In the genomic region with DNA sequence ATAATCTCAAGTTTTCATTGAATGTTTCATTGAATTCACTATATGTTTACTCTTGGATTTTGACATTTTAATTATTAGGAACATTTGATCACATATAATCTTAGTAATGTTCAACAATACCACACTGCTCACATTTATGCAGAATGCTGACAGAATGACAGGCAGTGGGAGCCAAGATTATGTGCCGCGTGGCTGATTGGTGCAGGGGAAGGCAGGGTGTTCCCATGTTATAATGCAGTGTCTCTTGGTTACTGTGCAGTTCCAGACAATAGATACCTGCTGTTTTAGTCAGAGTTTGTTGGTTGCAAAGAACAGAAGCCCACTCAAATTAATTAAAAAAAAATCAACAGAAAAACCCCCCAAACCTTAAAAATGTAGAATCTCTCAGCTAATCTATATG, we compare ENCODE assay signal across 15 cellular contexts. TPM values are rescaled to one million over a fixed set of nuclear protein-coding genes. Genes with fewer than 3 reads are reported as not detected.
A peak's percentile ranks its signal among the peaks of the same experiment; 100 is the strongest.
DNase-seq lines count a peak whose midpoint lies in the region; ATAC-seq, FAIRE-seq and TF ChIP-seq lines count a peak whose summit lies in the region.
"Had no signal": no experiment of that assay in that cellular context is flagged by ENCODE, and none has a peak within 500 bp of the region (broad histone marks: within the 10 kb centered on the region; RNA-seq: fewer than 3 reads in every experiment).

No MANE protein-coding gene starts in this region.

- H3K27me3 ChIP-seq in heart left ventricle (peaks cover 0 to 3% (median 0%) of the 10 kb centered on the region in 9 donors), right cardiac atrium (ENCODE audit: control insufficient read depth, insufficient read depth) (no peaks in the 10 kb centered on the region), pancreas (no peaks in the 10 kb centered on the region)
- H3K27me3 ChIP-seq: BLaER1 treated with 17β-estradiol and CSF1 and Interleukin-3, amounts not matched to agents 10 nM and 100 nM had no signal

- H3K4me3 ChIP-seq in heart left ventricle: no peak overlapping the region
- H3K4me3 ChIP-seq in right cardiac atrium (ENCODE audit: low read length): no peak overlapping the region
- H3K4me3 ChIP-seq in pancreas: no peak overlapping the region
- H3K4me3 ChIP-seq: BLaER1 treated with 17β-estradiol and CSF1 and Interleukin-3, amounts not matched to agents 10 nM and 100 nM had no signal

- H3K36me3 ChIP-seq in heart left ventricle (no peaks in the 10 kb centered on the region), pancreas (no peaks in the 10 kb centered on the region)
- H3K36me3 ChIP-seq: BLaER1 treated with 17β-estradiol and CSF1 and Interleukin-3, amounts not matched to agents 10 nM and 100 nM had no signal

- WGBS in heart left ventricle, 4 donors: 74 to 92% (median 83%) methylated on average over 2 of the region's 2 CpGs
- 80% methylated on average over 2 of the region's 2 CpGs for WGBS in right cardiac atrium
- WGBS in pancreas, 2 donors: 52 to 58% methylated on average over 2 of the region's 2 CpGs

- no peaks in the 10 kb centered on the region for H3K4me1 Mint-ChIP-seq in immature natural killer cell
- H3K4me1 Mint-ChIP-seq: CD4-positive, CD25-positive, alpha-beta regulatory T cell had no signal

- H3K27ac Mint-ChIP-seq in immature natural killer cell: no peak overlapping the region
- H3K27ac Mint-ChIP-seq: CD4-positive, CD25-positive, alpha-beta regulatory T cell had no signal

- no peak for TF ChIP-seq POLR2A in heart left ventricle (IDR thresholded peaks at IDR 0.05)

- no peak for FAIRE-seq in pancreas (lab: Jason Lieb, UNC)
- FAIRE-seq: H54 had no signal

- H3K4me1 ChIP-seq in heart left ventricle (peaks cover 0 to 5% (median 0%) of the 10 kb centered on the region in 12 donors), right cardiac atrium (ENCODE audit: control insufficient read depth, insufficient read depth, low read length) (no peaks in the 10 kb centered on the region), pancreas (peaks cover 10 to 22% (median 14%) of the 10 kb centered on the region in 3 donors)
- H3K4me1 ChIP-seq: BLaER1 treated with 17β-estradiol and CSF1 and Interleukin-3, amounts not matched to agents 10 nM and 100 nM had no signal

- no peak overlapping the region for H3K4me3 Mint-ChIP-seq in immature natural killer cell
- H3K4me3 Mint-ChIP-seq: CD4-positive, CD25-positive, alpha-beta regulatory T cell had no signal

- H3K27ac ChIP-seq in heart left ventricle (no peak overlapping the region), right cardiac atrium (ENCODE audit: low read length) (no peak overlapping the region), pancreas (no peak overlapping the region)
- H3K27ac ChIP-seq: BLaER1 treated with 17β-estradiol and CSF1 and Interleukin-3, amounts not matched to agents 10 nM and 100 nM had no signal

- intact Hi-C loops in heart left ventricle (cut with DNase I) (no loop called here), right cardiac atrium (cut with DNase I) (no loop called here), head of caudate nucleus (cut with DNase I) (no loop called here), pancreas (cut with DNase I) (no loop called here)

- H3K9me3 ChIP-seq in heart left ventricle (no peaks in the 10 kb centered on the region), right cardiac atrium (ENCODE audit: control insufficient read depth, low read length) (no peaks in the 10 kb centered on the region), pancreas (no peaks in the 10 kb centered on the region)
- H3K9me3 ChIP-seq: BLaER1 treated with 17β-estradiol and CSF1 and Interleukin-3, amounts not matched to agents 10 nM and 100 nM had no signal

- ATAC-seq in heart left ventricle (peak in 3 of 4 donors; percentile 51 to 58 (median 52)), right cardiac atrium (no peak), pancreas (peak; percentile 50 to 75 (median 66)), GM18511 (IDR thresholded peaks at IDR 0.05; ENCODE audit: unreplicated experiment) (no peak)
- ATAC-seq: HCT116 had no signal

- peaks cover 0 to 5% (median 0%) of the 10 kb centered on the region in 6 donors for H3K9me3 Mint-ChIP-seq in immature natural killer cell

- H3K27me3 Mint-ChIP-seq in immature natural killer cell (ENCODE audit: low read depth in 3 of 3): peaks cover 2 to 9% (median 3%) of the 10 kb centered on the region in 3 donors

- H3K36me3 Mint-ChIP-seq in immature natural killer cell: no peaks in the 10 kb centered on the region
- H3K36me3 Mint-ChIP-seq: CD4-positive, CD25-positive, alpha-beta regulatory T cell had no signal

- DNase-seq in heart left ventricle: no peak
- no peak for DNase-seq in right cardiac atrium
- DNase-seq in cerebellar cortex (ENCODE audit: low spot score): peak; percentile 63
- DNase-seq in head of caudate nucleus: peak in 39 of 42 donors; percentile 11 to 78 (median 46)
- no peak for DNase-seq in pancreas
- DNase-seq in NCI-H2171 treated with DMSO at 0.1 percent for 48 hours (lab: John Stamatoyannopoulos, UW): no peak
- DNase-seq in immature natural killer cell: no peak
- DNase-seq: 8988T; AML-193; CD4-positive, CD25-positive, alpha-beta regulatory T cell; DMS53 had no signal

- no peak for TF ChIP-seq CTCF in heart left ventricle (IDR thresholded peaks at IDR 0.05)
- no peak for TF ChIP-seq CTCF in pancreas (IDR thresholded peaks at IDR 0.05)

RNA-seq across cellular contexts. Expression of a gene that starts 33.0 kb away (rescaled TPM):
- total RNA-seq in heart left ventricle (10 to 100 TPM; 14.5 to 32.0 (median 23.6) TPM), right cardiac atrium (10 to 100 TPM; 12.9 to 20.2 (median 14.9) TPM), pancreas (10 to 100 TPM; 12.1 to 24.2 (median 16.8) TPM)
- polyA plus RNA-seq in heart left ventricle (1 to 10 TPM; 3.7 to 9.1 TPM), right cardiac atrium (2.4 TPM), pancreas (1 to 10 TPM; 2.2 to 4.3 TPM), immature natural killer cell (not detected)

Comparison
In these comparisons a context has a peak if more than half of its experiments do, and no peak if none do; other contexts are left out.
1. ATAC-seq: peak in heart left ventricle (3 of 4) and pancreas (4 of 4); none in right cardiac atrium (0 of 2) and GM18511 (single experiment).
2. DNase-seq: peak in cerebellar cortex (single experiment) and head of caudate nucleus (39 of 42); none in heart left ventricle (0 of 5), right cardiac atrium (0 of 3), pancreas (0 of 6), NCI-H2171 treated with DMSO at 0.1 percent for 48 hours (single experiment) and immature natural killer cell (0 of 3).